Comparison of ENCODE assay signal across 8 cellular contexts in the genomic region with DNA sequence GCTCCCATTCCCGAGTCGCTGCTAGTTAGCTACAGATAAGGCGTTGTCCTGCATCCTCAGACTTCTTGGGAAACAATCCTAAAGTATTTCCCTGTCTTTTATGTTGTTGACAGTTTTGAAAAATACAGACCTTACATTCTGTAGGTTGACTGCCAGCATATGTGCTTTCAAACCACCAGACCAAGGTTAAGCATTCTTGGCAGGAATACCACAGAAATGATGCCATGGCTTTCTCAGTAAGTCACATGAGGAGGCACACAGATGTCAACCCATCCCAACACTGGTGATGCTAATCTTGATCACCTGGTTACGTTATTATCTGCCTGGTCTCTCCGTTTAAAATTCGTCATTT. TPM values are rescaled to one million over a fixed set of nuclear protein-coding genes. Genes with fewer than 3 reads are reported as not detected.
DNase-seq lines count a peak whose midpoint lies in the region; ATAC-seq and TF ChIP-seq lines count a peak whose summit lies in the region.

No MANE protein-coding gene starts in this region.

- no peak for DNase-seq in GM12865 (ENCODE audit: low read depth)
- no peak for DNase-seq in SK-N-MC (ENCODE audit: low read depth, low spot score)
- DNase-seq in fibroblast of the aortic adventitia (ENCODE audit: low read depth), result peak; percentile 56
- peak; percentile 4 for DNase-seq in skeletal muscle cell (ENCODE audit: low read depth)
- DNase-seq in NCI-H1930 (lab: John Stamatoyannopoulos, UW), result no peak
- no peak for DNase-seq in NCI-H2227 treated with DMSO at 0.1 percent for 48 hours (lab: John Stamatoyannopoulos, UW)
- no peak for DNase-seq in substantia nigra (lab: John Stamatoyannopoulos, UW)

- no peak for ATAC-seq in HG02678 (IDR thresholded peaks at IDR 0.05; ENCODE audit: unreplicated experiment)

- H3K36me3 ChIP-seq in SK-N-MC (ENCODE audit: insufficient read depth, low read length), result peaks cover 20% of the 10 kb centered on the region

- H3K9me3 ChIP-seq in SK-N-MC (ENCODE audit: low read depth, low read length), result no peaks in the 10 kb centered on the region

- H3K9ac ChIP-seq in SK-N-MC (ENCODE audit: insufficient read length), result peak overlapping the region; percentile 82

- H3K27ac ChIP-seq in SK-N-MC (no peak overlapping the region), substantia nigra (ENCODE audit: low read depth, low read length, poor library complexity, severe bottlenecking) (no peak overlapping the region)

- H3K4me3 ChIP-seq in GM12865 (ENCODE audit: low read depth, low read length), result peak overlapping the region; percentile 81
- peak overlapping the region; percentile 89 for H3K4me3 ChIP-seq in SK-N-MC
- peak overlapping the region; percentile 99 for H3K4me3 ChIP-seq in fibroblast of the aortic adventitia (ENCODE audit: low read depth, low read length)
- peak overlapping the region; percentile 69 for H3K4me3 ChIP-seq in skeletal muscle cell (ENCODE audit: low read depth, low read length)

- no peak for TF ChIP-seq CTCF in GM12865 (IDR thresholded peaks at IDR 0.05; ENCODE audit: insufficient read depth, low read depth, low read length, missing control alignments)
- TF ChIP-seq CTCF in fibroblast of the aortic adventitia (IDR thresholded peaks at IDR 0.05; ENCODE audit: insufficient read depth, low read length), result no peak

RNA-seq across cellular contexts. Expression of gene GLE1, which starts 0.9 kb away (rescaled TPM):
- 15.9 and 42.6 TPM in 2 replicates for total RNA-seq in fibroblast of the aortic adventitia (ENCODE audit: low replicate concordance)

RNA-seq across cellular contexts. Expression of gene SPTAN1, which starts 47.0 kb away (rescaled TPM):
- total RNA-seq in fibroblast of the aortic adventitia (ENCODE audit: low replicate concordance), result 287 and 673 TPM in 2 replicates

RNA-seq across cellular contexts. Expression of gene ODF2, which starts 49.6 kb away (rescaled TPM):
- 10.5 and 25.4 TPM in 2 replicates for total RNA-seq in fibroblast of the aortic adventitia (ENCODE audit: low replicate concordance)

Comparison
In these comparisons a context has a peak if more than half of its experiments do, and no peak if none do; other contexts are left out.
1. DNase-seq: peak in fibroblast of the aortic adventitia (single experiment) and skeletal muscle cell (single experiment); none in GM12865 (single experiment), SK-N-MC (single experiment), NCI-H1930 (0 of 2), NCI-H2227 treated with DMSO at 0.1 percent for 48 hours (single experiment) and substantia nigra (0 of 49).
2. Peak in every context shown above with its lines, with median percentiles within 50 percentile points of each other: H3K4me3 ChIP-seq.